Comparison of ENCODE assay signal across 8 cellular contexts in genomic region chr18:43563780-43564179, GRCh38.
DNase-seq lines count a peak whose midpoint lies in the region; ATAC-seq and TF ChIP-seq lines count a peak whose summit lies in the region.

No MANE protein-coding gene starts in this region.

- H3K4me3 ChIP-seq in breast epithelium = no peak overlapping the region
- no peak overlapping the region for H3K4me3 ChIP-seq in MG63

- no peaks in the 10 kb centered on the region for H3K36me3 Mint-ChIP-seq in MCF 10A (ENCODE audit: insufficient read depth, unreplicated experiment)
- H3K36me3 Mint-ChIP-seq in stimulated activated naive B cell treated with anti-CD40 and anti-IgM and Interleukin-4, amounts not matched to agents 10 μg/mL and 1 μg/mL and 100 μg/mL, for 72 hours = no peaks in the 10 kb centered on the region

- peaks cover 69% of the 10 kb centered on the region for H3K27me3 Mint-ChIP-seq in MCF 10A (ENCODE audit: insufficient read depth, unreplicated experiment)
- H3K27me3 Mint-ChIP-seq in stimulated activated naive B cell treated with anti-CD40 and anti-IgM and Interleukin-4, amounts not matched to agents 10 μg/mL and 1 μg/mL and 100 μg/mL, for 72 hours = peaks cover 4 to 13% of the 10 kb centered on the region in 2 donors

- intact Hi-C loops in MCF 10A (cut with micrococcal nuclease) (loop anchor here (1.0 to 5.0 kb wide), 7 partner anchors 141 to 1511 kb away; no protein-coding TSS in a partner anchor), breast epithelium (cut with DNase I; ENCODE audit: low total_unique reads) (no loop called here), left cardiac atrium (cut with DNase I) (loop anchor here in 1 of 2 donors (5.0 to 10.0 kb wide), 4 partner anchors 286 to 1511 kb away; partner anchors contain the start of gene SYT4)

- ATAC-seq in left cardiac atrium (peak; percentile 58 to 77), GM21529 (IDR thresholded peaks at IDR 0.05; ENCODE audit: unreplicated experiment) (no peak)
- peak; percentile 46 to 56 for ATAC-seq in stimulated activated naive B cell treated with anti-CD40 and anti-IgM and Interleukin-4, amounts not matched to agents 10 μg/mL and 1 μg/mL and 100 μg/mL, for 72 hours (replicated peaks)

- DNase-seq in MCF 10A (ENCODE audit: unreplicated experiment) (peak; percentile 56), breast epithelium (ENCODE audit: low spot score in 2 of 2) (no peak), MG63 (peak; percentile 7), SW 1271 (lab: John Stamatoyannopoulos, UW) (peak; percentile 1 to 50), left cardiac atrium (no peak), occipital lobe (lab: John Stamatoyannopoulos, UW) (no peak)
- DNase-seq in stimulated activated naive B cell treated with anti-CD40 and anti-IgM and Interleukin-4, amounts not matched to agents 10 μg/mL and 1 μg/mL and 100 μg/mL, for 72 hours = no peak

- H3K9me3 ChIP-seq in breast epithelium (no peaks in the 10 kb centered on the region), MG63 (no peaks in the 10 kb centered on the region)

- peaks cover 2% of the 10 kb centered on the region for H3K9me3 Mint-ChIP-seq in MCF 10A (ENCODE audit: unreplicated experiment)
- peaks cover 0 to under 1% of the 10 kb centered on the region in 2 donors for H3K9me3 Mint-ChIP-seq in stimulated activated naive B cell treated with anti-CD40 and anti-IgM and Interleukin-4, amounts not matched to agents 10 μg/mL and 1 μg/mL and 100 μg/mL, for 72 hours

- CTCF ChIA-PET in MCF 10A (lab: Yijun Ruan, JAX) = interaction anchor here (0.6 to 13.0 kb wide), 17 partner anchors 10 to 1510 kb away, joined by 3 to 372 read pairs (median 3); no protein-coding TSS in a partner anchor

- TF ChIP-seq POLR2A in breast epithelium (IDR thresholded peaks at IDR 0.05) = no peak

- no peaks in the 10 kb centered on the region for H3K27me3 ChIP-seq in breast epithelium
- no peaks in the 10 kb centered on the region for H3K27me3 ChIP-seq in MG63

- no TSS peak for BruUV-seq in MCF 10A (replicated peaks; lab: Mats Ljungman, UMichigan)

- H3K27ac Mint-ChIP-seq in MCF 10A (ENCODE audit: low read depth, unreplicated experiment) = no peak overlapping the region
- H3K27ac Mint-ChIP-seq in stimulated activated naive B cell treated with anti-CD40 and anti-IgM and Interleukin-4, amounts not matched to agents 10 μg/mL and 1 μg/mL and 100 μg/mL, for 72 hours = no peak overlapping the region

- H3K4me1 ChIP-seq in breast epithelium = no peaks in the 10 kb centered on the region

- H3K4me1 Mint-ChIP-seq in MCF 10A (ENCODE audit: insufficient read depth, unreplicated experiment) = no peaks in the 10 kb centered on the region
- H3K4me1 Mint-ChIP-seq in stimulated activated naive B cell treated with anti-CD40 and anti-IgM and Interleukin-4, amounts not matched to agents 10 μg/mL and 1 μg/mL and 100 μg/mL, for 72 hours = no peaks in the 10 kb centered on the region

- TF ChIP-seq CTCF in MCF 10A (IDR thresholded peaks at IDR 0.05; ENCODE audit: unreplicated experiment) (peak; percentile 65), breast epithelium (IDR thresholded peaks at IDR 0.05) (peak in 1 of 3 donors; percentile 50)

- H3K36me3 ChIP-seq in breast epithelium = no peaks in the 10 kb centered on the region
- H3K36me3 ChIP-seq in MG63 = no peaks in the 10 kb centered on the region

- no peak overlapping the region for H3K27ac ChIP-seq in breast epithelium

- POLR2A ChIA-PET in MCF 10A (lab: Yijun Ruan, JAX) = no interaction called here

- H3K4me3 Mint-ChIP-seq in MCF 10A (ENCODE audit: unreplicated experiment) = no peak overlapping the region
- no peak overlapping the region for H3K4me3 Mint-ChIP-seq in stimulated activated naive B cell treated with anti-CD40 and anti-IgM and Interleukin-4, amounts not matched to agents 10 μg/mL and 1 μg/mL and 100 μg/mL, for 72 hours

Comparison
In these comparisons a context has a peak if more than half of its experiments do, and no peak if none do; other contexts are left out.
1. DNase-seq: peak in MCF 10A (single experiment), MG63 (single experiment) and SW 1271 (2 of 2); none in breast epithelium (0 of 2), left cardiac atrium (single experiment), stimulated activated naive B cell treated with anti-CD40 and anti-IgM and Interleukin-4, amounts not matched to agents 10 μg/mL and 1 μg/mL and 100 μg/mL, for 72 hours (single experiment) and occipital lobe (single experiment).